In the genomic region with DNA sequence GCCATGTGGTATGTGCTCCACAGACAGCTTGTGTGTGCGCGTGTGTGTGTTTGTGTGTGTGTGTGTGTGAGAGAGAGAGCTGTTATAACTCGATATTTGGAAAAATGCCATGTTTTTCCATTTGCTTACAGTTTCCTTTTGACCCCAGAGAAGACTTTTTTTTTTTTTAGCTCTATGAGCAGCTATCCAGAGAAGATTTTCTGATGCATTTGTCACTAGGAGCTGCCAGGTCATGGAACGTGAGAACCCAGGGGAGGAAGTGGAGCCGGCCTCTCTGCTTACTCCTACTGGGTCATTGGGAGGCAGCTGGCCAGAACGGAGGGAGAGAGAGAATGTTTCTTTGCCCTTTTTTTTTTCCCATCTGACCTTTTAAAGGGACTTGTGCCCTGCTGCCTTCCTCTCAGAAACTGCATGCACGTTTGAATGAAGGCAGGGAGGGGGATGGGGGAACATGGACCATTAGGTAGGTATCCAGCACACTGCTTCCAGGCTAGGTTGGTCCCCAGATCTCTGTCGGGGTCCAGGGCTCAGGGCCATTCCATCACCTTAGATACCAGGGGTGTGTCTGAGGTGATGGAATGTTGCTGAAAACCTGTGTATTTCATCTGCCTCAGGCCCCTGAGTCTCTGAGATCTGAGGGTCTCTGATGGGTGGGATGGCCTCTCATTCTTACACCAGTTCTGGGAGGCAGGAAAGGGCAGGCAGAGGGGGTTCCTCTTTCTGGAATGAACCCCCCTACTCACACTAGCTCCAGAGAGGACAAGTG, we compare ENCODE assay signal across 8 cellular contexts. TPM values are rescaled to one million over a fixed set of nuclear protein-coding genes. Genes with fewer than 3 reads are reported as not detected.
A peak's percentile ranks its signal among the peaks of the same experiment; 100 is the strongest.
DNase-seq lines count a peak whose midpoint lies in the region; ATAC-seq and TF ChIP-seq lines count a peak whose summit lies in the region.

No MANE protein-coding gene starts in this region.

- intact Hi-C loops in right cardiac atrium (cut with DNase I), result no loop called here

- H3K9ac ChIP-seq in skeletal muscle tissue (ENCODE audit: low read depth in 1 of 3, low read length in 3 of 3), result peak overlapping the region in 2 of 3 donors; percentile 6 to 66

- no peaks in the 10 kb centered on the region for H3K27me3 ChIP-seq in right cardiac atrium (ENCODE audit: control insufficient read depth, insufficient read depth)
- H3K27me3 ChIP-seq in skeletal muscle tissue (ENCODE audit: control insufficient read depth in 3 of 3, insufficient read depth in 3 of 3, low read length in 3 of 3), result no peaks in the 10 kb centered on the region

- H3K4me1 ChIP-seq in HEK293 (ENCODE audit: control insufficient read depth, insufficient read depth, low read length) (peaks cover 30% of the 10 kb centered on the region), right cardiac atrium (ENCODE audit: control insufficient read depth, insufficient read depth, low read length) (peaks cover 18% of the 10 kb centered on the region), skeletal muscle tissue (ENCODE audit: control insufficient read depth in 3 of 3, insufficient read depth in 3 of 3, low read length in 3 of 3) (peaks cover 46 to 62% (median 48%) of the 10 kb centered on the region in 3 donors)

- H3K9me3 ChIP-seq in HEK293 (ENCODE audit: control insufficient read depth, insufficient read depth, low read depth, low read length), result no peaks in the 10 kb centered on the region
- no peaks in the 10 kb centered on the region for H3K9me3 ChIP-seq in right cardiac atrium (ENCODE audit: control insufficient read depth, low read length)
- no peaks in the 10 kb centered on the region for H3K9me3 ChIP-seq in skeletal muscle tissue (ENCODE audit: control insufficient read depth in 3 of 3, low read length in 3 of 3)

- H3K27ac ChIP-seq in HEK293 (ENCODE audit: extremely low read depth, low read depth, low read length) (no peak overlapping the region; the same call in 1 of the 2 replicates), right cardiac atrium (ENCODE audit: low read length) (peak overlapping the region; percentile 33), skeletal muscle tissue (ENCODE audit: low read depth, low read length) (no peak overlapping the region)

- peak; percentile 44 for DNase-seq in RPMI8226
- peak; percentile 79 to 87 (median 86) for DNase-seq in right cardiac atrium
- no peak for DNase-seq in GF-D8 (lab: John Stamatoyannopoulos, UW)
- DNase-seq in GM10266 (ENCODE audit: extremely low spot score), result no peak

- no peaks in the 10 kb centered on the region for H3K36me3 ChIP-seq in HEK293 (ENCODE audit: control insufficient read depth in 2 of 2, insufficient read depth in 1 of 2, low read length in 2 of 2)
- no peaks in the 10 kb centered on the region for H3K36me3 ChIP-seq in skeletal muscle tissue (ENCODE audit: control insufficient read depth in 3 of 3, insufficient read depth in 3 of 3, low read length in 3 of 3)

- WGBS in right cardiac atrium, result 23% methylated on average over 8 of the region's 8 CpGs

- H3K4me3 ChIP-seq in HEK293 (ENCODE audit: low read depth, low read length), result no peak overlapping the region
- no peak overlapping the region for H3K4me3 ChIP-seq in right cardiac atrium (ENCODE audit: low read length)
- H3K4me3 ChIP-seq in skeletal muscle tissue (ENCODE audit: low read length in 3 of 3), result peak overlapping the region in 1 of 3 donors; percentile 8

- POLR2A ChIA-PET in HEK293 (lab: Yijun Ruan, JAX), result interaction anchor here (0.6 to 1.3 kb wide), 2 partner anchors 10 to 16 kb away, joined by 3 to 5 read pairs; no protein-coding TSS in a partner anchor

- TF ChIP-seq CTCF in HEK293 (tag by site-specific recombination; IDR thresholded peaks at IDR 0.05) (no peak), GM10266 (IDR thresholded peaks at IDR 0.05; ENCODE audit: control insufficient read depth, insufficient read depth, low read depth, missing control alignments) (no peak)

- ATAC-seq in right cardiac atrium, result peak in 1 of 2 donors; percentile 28
- ATAC-seq in GM18870 (IDR thresholded peaks at IDR 0.05; ENCODE audit: unreplicated experiment), result no peak
- no peak for ATAC-seq in HG02884 (IDR thresholded peaks at IDR 0.05; ENCODE audit: unreplicated experiment)

- CTCF ChIA-PET in HEK293 (lab: Yijun Ruan, JAX), result interaction anchor here (0.6 to 1.1 kb wide), 5 partner anchors 26 to 364 kb away, joined by 3 to 7 read pairs (median 5); no protein-coding TSS in a partner anchor

TF ChIP-seq in HEK293, 187 proteins besides CTCF, POLR2A, EP300 and RAD21 (continues in another document):
- no peak for TF ChIP-seq ZFP37 (tag by site-specific recombination; IDR thresholded peaks at IDR 0.05)
- TF ChIP-seq ZNF623 (tag by site-specific recombination; IDR thresholded peaks at IDR 0.05), result no peak
- TF ChIP-seq ZNF600 (tag by site-specific recombination; IDR thresholded peaks at IDR 0.05), result 0 out of 2 replicates have a peak, but pooled peaks have one; percentile 23
- TF ChIP-seq, protein P1, sequence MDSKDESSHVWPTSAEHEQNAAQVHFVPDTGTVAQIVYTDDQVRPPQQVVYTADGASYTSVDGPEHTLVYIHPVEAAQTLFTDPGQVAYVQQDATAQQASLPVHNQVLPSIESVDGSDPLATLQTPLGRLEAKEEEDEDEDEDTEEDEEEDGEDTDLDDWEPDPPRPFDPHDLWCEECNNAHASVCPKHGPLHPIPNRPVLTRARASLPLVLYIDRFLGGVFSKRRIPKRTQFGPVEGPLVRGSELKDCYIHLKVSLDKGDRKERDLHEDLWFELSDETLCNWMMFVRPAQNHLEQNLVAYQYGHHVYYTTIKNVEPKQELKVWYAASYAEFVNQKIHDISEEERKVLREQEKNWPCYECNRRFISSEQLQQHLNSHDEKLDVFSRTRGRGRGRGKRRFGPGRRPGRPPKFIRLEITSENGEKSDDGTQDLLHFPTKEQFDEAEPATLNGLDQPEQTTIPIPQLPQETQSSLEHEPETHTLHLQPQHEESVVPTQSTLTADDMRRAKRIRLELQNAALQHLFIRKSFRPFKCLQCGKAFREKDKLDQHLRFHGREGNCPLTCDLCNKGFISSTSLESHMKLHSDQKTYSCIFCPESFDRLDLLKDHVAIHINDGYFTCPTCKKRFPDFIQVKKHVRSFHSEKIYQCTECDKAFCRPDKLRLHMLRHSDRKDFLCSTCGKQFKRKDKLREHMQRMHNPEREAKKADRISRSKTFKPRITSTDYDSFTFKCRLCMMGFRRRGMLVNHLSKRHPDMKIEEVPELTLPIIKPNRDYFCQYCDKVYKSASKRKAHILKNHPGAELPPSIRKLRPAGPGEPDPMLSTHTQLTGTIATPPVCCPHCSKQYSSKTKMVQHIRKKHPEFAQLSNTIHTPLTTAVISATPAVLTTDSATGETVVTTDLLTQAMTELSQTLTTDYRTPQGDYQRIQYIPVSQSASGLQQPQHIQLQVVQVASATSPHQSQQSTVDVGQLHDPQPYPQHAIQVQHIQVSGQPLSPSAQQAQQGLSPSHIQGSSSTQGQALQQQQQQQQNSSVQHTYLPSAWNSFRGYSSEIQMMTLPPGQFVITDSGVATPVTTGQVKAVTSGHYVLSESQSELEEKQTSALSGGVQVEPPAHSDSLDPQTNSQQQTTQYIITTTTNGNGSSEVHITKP (tag by site-specific recombination; IDR thresholded peaks at IDR 0.05), result peak; percentile 86
- TF ChIP-seq ZNF621 (tag by site-specific recombination; IDR thresholded peaks at IDR 0.05), result no peak
- TF ChIP-seq ZNF701 (tag by site-specific recombination; IDR thresholded peaks at IDR 0.05), result 0 out of 2 replicates have a peak, but pooled peaks have one; percentile 18
- TF ChIP-seq, protein P2, sequence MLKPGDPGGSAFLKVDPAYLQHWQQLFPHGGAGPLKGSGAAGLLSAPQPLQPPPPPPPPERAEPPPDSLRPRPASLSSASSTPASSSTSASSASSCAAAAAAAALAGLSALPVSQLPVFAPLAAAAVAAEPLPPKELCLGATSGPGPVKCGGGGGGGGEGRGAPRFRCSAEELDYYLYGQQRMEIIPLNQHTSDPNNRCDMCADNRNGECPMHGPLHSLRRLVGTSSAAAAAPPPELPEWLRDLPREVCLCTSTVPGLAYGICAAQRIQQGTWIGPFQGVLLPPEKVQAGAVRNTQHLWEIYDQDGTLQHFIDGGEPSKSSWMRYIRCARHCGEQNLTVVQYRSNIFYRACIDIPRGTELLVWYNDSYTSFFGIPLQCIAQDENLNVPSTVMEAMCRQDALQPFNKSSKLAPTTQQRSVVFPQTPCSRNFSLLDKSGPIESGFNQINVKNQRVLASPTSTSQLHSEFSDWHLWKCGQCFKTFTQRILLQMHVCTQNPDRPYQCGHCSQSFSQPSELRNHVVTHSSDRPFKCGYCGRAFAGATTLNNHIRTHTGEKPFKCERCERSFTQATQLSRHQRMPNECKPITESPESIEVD (tag by site-specific recombination; IDR thresholded peaks at IDR 0.05), result peak; percentile 22; the same call in 1 of the 2 replicates
- 0 out of 2 replicates have a peak, but pooled peaks have one; percentile 41 for TF ChIP-seq ZFP69B (tag by site-specific recombination; IDR thresholded peaks at IDR 0.05)
- TF ChIP-seq KLF16 (tag by site-specific recombination; IDR thresholded peaks at IDR 0.05), result no peak
- TF ChIP-seq KLF10 (tag by site-specific recombination; IDR thresholded peaks at IDR 0.05), result no peak
- TF ChIP-seq BCL6B (tag by site-specific recombination; IDR thresholded peaks at IDR 0.05), result no peak
- 0 out of 2 replicates have a peak, but pooled peaks have one; percentile 43 for TF ChIP-seq ZBTB21 (tag by site-specific recombination; IDR thresholded peaks at IDR 0.05)
- no peak for TF ChIP-seq ZBTB17 (tag by site-specific recombination; IDR thresholded peaks at IDR 0.05)

RNA-seq across cellular contexts. Expression of gene MRPS18A, which starts 11.2 kb away (rescaled TPM):
- 10 to 100 TPM; 33.1 to 39.0 (median 34.9) TPM for total RNA-seq in right cardiac atrium
- polyA plus RNA-seq in right cardiac atrium, result 58.0 TPM
- 44.4 TPM for total RNA-seq in skeletal muscle tissue

RNA-seq across cellular contexts. Expression of gene RSPH9, which starts 53.9 kb away (rescaled TPM):
- total RNA-seq in right cardiac atrium (under 1 TPM in 3 of 4 donors, not detected in 1; 0.11 to 0.18 (median 0.14) TPM), skeletal muscle tissue (0.52 TPM)
- 0.29 TPM for polyA plus RNA-seq in right cardiac atrium

Comparison
In these comparisons a context has a peak if more than half of its experiments do, and no peak if none do; other contexts are left out.
1. DNase-seq: peak in RPMI8226 (single experiment) and right cardiac atrium (3 of 3); none in GF-D8 (single experiment) and GM10266 (single experiment).